Comparison of ENCODE assay signal across 1 cellular context in the genomic region with DNA sequence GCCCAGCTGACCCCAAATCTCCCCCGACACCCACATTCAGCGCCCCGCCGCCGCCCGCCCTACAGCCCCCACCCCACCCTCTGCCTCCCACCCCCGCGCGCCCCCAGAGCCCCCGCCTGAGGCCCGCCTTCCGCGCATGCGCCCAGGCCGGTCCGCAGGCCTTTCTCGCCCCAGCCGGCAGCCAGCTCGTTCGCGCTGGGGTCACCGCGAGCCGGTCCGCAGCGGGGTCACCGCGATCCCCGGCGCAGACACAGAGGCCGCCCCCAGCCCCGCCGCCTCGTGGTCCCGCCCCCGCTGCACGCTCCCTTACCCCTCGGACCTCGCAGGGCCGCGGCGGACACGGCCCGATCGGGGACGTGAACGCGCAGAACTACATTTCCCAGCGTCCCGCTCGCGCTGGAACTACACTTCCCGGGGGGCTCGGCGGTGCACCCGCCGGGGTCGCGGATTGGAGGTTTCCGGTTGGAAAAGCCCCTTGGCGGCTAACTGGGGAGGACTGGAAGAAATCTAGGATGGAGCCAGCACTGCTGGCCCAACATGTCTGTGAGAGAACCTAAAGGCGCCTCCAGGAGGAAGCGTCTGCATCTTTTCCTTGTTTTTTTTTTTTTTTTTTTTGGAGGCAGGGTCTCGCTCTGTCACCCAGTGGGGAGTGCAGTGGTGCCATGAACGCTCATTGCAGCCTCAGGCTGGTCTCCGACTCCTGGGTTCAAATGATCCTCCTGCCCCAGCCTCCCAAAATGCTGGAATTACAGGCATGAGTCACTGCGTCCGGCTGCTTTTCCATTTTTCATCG.
TF ChIP-seq lines count a peak whose summit lies in the region.

TSS of gene ZNF605 (minus strand) at position 374 of the 793 bp plus-strand sequence. CDS start 10,671 bp downstream, outside the sequence.

TF ChIP-seq in K562, 482 proteins besides CTCF, POLR2A, EP300 and RAD21 (continued from another document):
- no peak for TF ChIP-seq PBX2 (CRISPR knock-in tag; IDR thresholded peaks at IDR 0.05; ENCODE audit: low read depth)
- TF ChIP-seq PBX2 (tag; conservative IDR thresholded peaks at IDR 0.05; ENCODE audit: low read depth) = no peak
- TF ChIP-seq RBFOX2 (IDR thresholded peaks at IDR 0.05; ENCODE audit: low read depth, low read length) = peak; percentile 42; the same call in 1 of the 2 replicates
- peak; percentile 87 for TF ChIP-seq HCFC1 (IDR thresholded peaks at IDR 0.05; ENCODE audit: low read depth, low read length)
- TF ChIP-seq NR2C2 (CRISPR knock-in tag; IDR thresholded peaks at IDR 0.05) = peak; percentile 52; the same call in 1 of the 2 replicates
- peak; percentile 98 for TF ChIP-seq NR2C2 (tag; IDR thresholded peaks at IDR 0.05)
- peak; percentile 16; the same call in 1 of the 2 replicates for TF ChIP-seq DMBX1 (CRISPR knock-in tag; IDR thresholded peaks at IDR 0.05; ENCODE audit: borderline replicate concordance)
- TF ChIP-seq SIN3B (IDR thresholded peaks at IDR 0.05; ENCODE audit: low read depth) = no peak
- TF ChIP-seq HDAC6 (IDR thresholded peaks at IDR 0.05; ENCODE audit: low read depth, low read length) = no peak
- TF ChIP-seq BHLHE40 (IDR thresholded peaks at IDR 0.05; ENCODE audit: low read length) = no peak
- TF ChIP-seq ZNF766 (CRISPR knock-in tag; conservative IDR thresholded peaks at IDR 0.05) = peak; percentile 67; the same call in 1 of the 2 replicates
- TF ChIP-seq VEZF1 (CRISPR knock-in tag; IDR thresholded peaks at IDR 0.05) = peak; percentile 63
- no peak for TF ChIP-seq ZHX1 (conservative IDR thresholded peaks at IDR 0.05; ENCODE audit: low read length)
- no peak for TF ChIP-seq FOXP1 (CRISPR knock-in tag; IDR thresholded peaks at IDR 0.05)
TF ChIP-seq in K562: peak in this region for 28.
